In genomic region chr15:63369296-63369695, GRCh38 we compare ENCODE assay signal across 1 cellular context.
TF ChIP-seq lines count a peak whose summit lies in the region.

No MANE protein-coding gene starts in this region.

TF ChIP-seq in GM23338, 12 proteins besides CTCF, POLR2A, EP300 and RAD21:
- TF ChIP-seq ZNF331 (CRISPR knock-in tag; IDR thresholded peaks at IDR 0.05; ENCODE audit: low read depth) (no peak), ZNF462 (CRISPR knock-in tag; IDR thresholded peaks at IDR 0.05) (no peak), NANOG (IDR thresholded peaks at IDR 0.05; ENCODE audit: borderline replicate concordance) (no peak), CREB1 (CRISPR knock-in tag; IDR thresholded peaks at IDR 0.05; ENCODE audit: low read depth) (no peak), ZNF114 (CRISPR knock-in tag; IDR thresholded peaks at IDR 0.05) (no peak), POLR2AphosphoS5 (IDR thresholded peaks at IDR 0.05; ENCODE audit: low read depth) (no peak), STAT1 (IDR thresholded peaks at IDR 0.05; ENCODE audit: unreplicated experiment) (no peak), ETS1 (IDR thresholded peaks at IDR 0.05) (no peak), REST (IDR thresholded peaks at IDR 0.05; ENCODE audit: unreplicated experiment) (no peak), EZH2 (IDR thresholded peaks at IDR 0.05; ENCODE audit: low read depth, unreplicated experiment) (no peak), EZH2phosphoT487 (IDR thresholded peaks at IDR 0.05; ENCODE audit: unreplicated experiment) (no peak), JUNB (IDR thresholded peaks at IDR 0.05; ENCODE audit: unreplicated experiment) (no peak)
